In genomic region chr5:23289162-23289561, GRCh38 we compare ENCODE assay signal across 21 cellular contexts.
"Had no signal": no experiment of that assay in that cellular context is flagged by ENCODE, and none has a peak within 500 bp of the region (broad histone marks: within the 10 kb centered on the region; RNA-seq: fewer than 3 reads in every experiment).

No MANE protein-coding gene starts in this region.

- H3K4me3 ChIP-seq: esophagus squamous epithelium, heart left ventricle, mucosa of descending colon, psoas muscle, right lobe of liver, spleen, tibial artery, upper lobe of left lung, uterus had no signal

- DNase-seq: effector memory CD8-positive, alpha-beta T cell; esophagus squamous epithelium; heart left ventricle; hippocampal formation; kidney glomerular epithelial cell; mucosa of descending colon; naive thymus-derived CD8-positive, alpha-beta T cell; psoas muscle; retina; right lobe of liver; spleen; stimulated activated CD4-positive, alpha-beta T cell treated with anti-CD3 and anti-CD28 coated beads, Interleukin-15, amount 100 ng/mL, for 24 hours; stimulated activated CD4-positive, alpha-beta T cell treated with anti-CD3 and anti-CD28 coated beads, Interleukin-1b, Interleukin-23, amount 100 ng/mL, for 48 hours; stimulated activated CD4-positive, alpha-beta T cell treated with anti-CD3 and anti-CD28 coated beads, Interleukin-4, amount 100 ng/mL, for 24 hours; tibial artery; upper lobe of left lung; uterus had no signal

- H3K36me3 ChIP-seq: esophagus squamous epithelium, heart left ventricle, neutrophil, right lobe of liver, spleen, tibial artery, upper lobe of left lung, uterus had no signal

- H3K27ac Mint-ChIP-seq: dendritic cell treated with granulocyte-macrophage colony-stimulating factor and Interleukin-4, amounts not matched to agents 40 ng/mL and 50 ng/mL, for 4 days; effector memory CD8-positive, alpha-beta T cell; naive thymus-derived CD8-positive, alpha-beta T cell; stimulated activated memory B cell treated with anti-CD40 and anti-IgM and Interleukin-4, amounts not matched to agents 10 μg/mL and 1 μg/mL and 100 μg/mL, for 72 hours; stimulated activated naive CD8-positive, alpha-beta T cell treated with anti-CD3 and anti-CD28 coated beads, Interleukin-15, Interleukin-2, amounts not matched to agents 100 ng/mL and 50 ng/mL, for 24 hours had no signal

- H3K9me3 ChIP-seq: esophagus squamous epithelium, mucosa of descending colon, neutrophil, psoas muscle, right lobe of liver, tibial artery, upper lobe of left lung, uterus had no signal

- H3K4me1 Mint-ChIP-seq: naive thymus-derived CD8-positive, alpha-beta T cell; stimulated activated memory B cell treated with anti-CD40 and anti-IgM and Interleukin-4, amounts not matched to agents 10 μg/mL and 1 μg/mL and 100 μg/mL, for 72 hours had no signal

- H3K27me3 Mint-ChIP-seq: dendritic cell treated with granulocyte-macrophage colony-stimulating factor and Interleukin-4, amounts not matched to agents 40 ng/mL and 50 ng/mL, for 4 days; effector memory CD8-positive, alpha-beta T cell; naive thymus-derived CD8-positive, alpha-beta T cell; stimulated activated memory B cell treated with anti-CD40 and anti-IgM and Interleukin-4, amounts not matched to agents 10 μg/mL and 1 μg/mL and 100 μg/mL, for 72 hours; stimulated activated naive CD8-positive, alpha-beta T cell treated with anti-CD3 and anti-CD28 coated beads, Interleukin-15, Interleukin-2, amounts not matched to agents 100 ng/mL and 50 ng/mL, for 24 hours had no signal

- H3K4me3 Mint-ChIP-seq: dendritic cell treated with granulocyte-macrophage colony-stimulating factor and Interleukin-4, amounts not matched to agents 40 ng/mL and 50 ng/mL, for 4 days; effector memory CD8-positive, alpha-beta T cell; naive thymus-derived CD8-positive, alpha-beta T cell; stimulated activated memory B cell treated with anti-CD40 and anti-IgM and Interleukin-4, amounts not matched to agents 10 μg/mL and 1 μg/mL and 100 μg/mL, for 72 hours; stimulated activated naive CD8-positive, alpha-beta T cell treated with anti-CD3 and anti-CD28 coated beads, Interleukin-15, Interleukin-2, amounts not matched to agents 100 ng/mL and 50 ng/mL, for 24 hours had no signal

- H3K4me1 ChIP-seq: esophagus squamous epithelium, heart left ventricle, psoas muscle, right lobe of liver, spleen, tibial artery, upper lobe of left lung, uterus had no signal

- H3K27ac ChIP-seq: esophagus squamous epithelium, heart left ventricle, neutrophil, psoas muscle, right lobe of liver, spleen, tibial artery, upper lobe of left lung, uterus had no signal

- H3K36me3 Mint-ChIP-seq: naive thymus-derived CD8-positive, alpha-beta T cell; stimulated activated memory B cell treated with anti-CD40 and anti-IgM and Interleukin-4, amounts not matched to agents 10 μg/mL and 1 μg/mL and 100 μg/mL, for 72 hours had no signal

- H3K9me3 Mint-ChIP-seq: stimulated activated memory B cell treated with anti-CD40 and anti-IgM and Interleukin-4, amounts not matched to agents 10 μg/mL and 1 μg/mL and 100 μg/mL, for 72 hours had no signal

- H3K27me3 ChIP-seq: esophagus squamous epithelium, heart left ventricle, neutrophil, right lobe of liver, spleen, tibial artery, upper lobe of left lung, uterus had no signal

- ATAC-seq: effector memory CD8-positive, alpha-beta T cell; heart left ventricle; mucosa of descending colon; naive thymus-derived CD8-positive, alpha-beta T cell; psoas muscle; right lobe of liver; stimulated activated memory B cell treated with anti-CD40 and anti-IgM and Interleukin-4, amounts not matched to agents 10 μg/mL and 1 μg/mL and 100 μg/mL, for 72 hours had no signal
